9 cellular contexts compared by ENCODE assay signal in the genomic region with DNA sequence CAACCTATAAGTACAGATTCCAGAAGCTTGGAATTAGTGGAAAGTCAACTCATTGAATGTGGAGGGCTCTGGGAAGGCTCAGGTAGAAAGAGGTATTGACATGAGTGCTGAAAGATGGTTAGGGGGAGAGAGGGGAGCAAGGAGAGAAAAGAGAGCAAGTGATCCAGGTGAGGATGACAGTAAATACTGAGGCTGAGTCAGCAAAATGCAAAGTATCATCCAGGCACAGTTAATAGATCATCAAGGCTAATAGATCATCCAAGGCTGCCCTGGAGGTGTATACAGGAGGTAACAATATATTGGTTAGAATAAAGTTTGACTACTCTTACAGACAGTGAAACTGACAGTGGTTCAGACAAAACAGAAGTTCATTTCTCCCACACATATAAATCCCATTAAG.
"Had no signal": no experiment of that assay in that cellular context is flagged by ENCODE, and none has a peak within 500 bp of the region (broad histone marks: within the 10 kb centered on the region; RNA-seq: fewer than 3 reads in every experiment).

No MANE protein-coding gene starts in this region.

- H3K4me2 ChIP-seq: GM23338, KMS-11 had no signal

- DNase-seq: H7, HFFc6, Karpas-422, KBM-7 had no signal

- FAIRE-seq: HTR-8/SVneo had no signal

- H3K27ac ChIP-seq: KMS-11 had no signal

- H3K36me3 ChIP-seq: HAP-1 had no signal

- ATAC-seq: GM23338, HCT116 had no signal

- H3K9me3 ChIP-seq: HAP-1 had no signal

- H3K9ac ChIP-seq: KMS-11 had no signal

- H3K4me3 ChIP-seq: GM23338, HAP-1 had no signal

- H3K4me1 ChIP-seq: HAP-1 had no signal

- H2AFZ ChIP-seq: GM23338 had no signal
